In genomic region chr4:8241895-8242696, GRCh38 we compare ENCODE assay signal across 9 cellular contexts. TPM values are rescaled to one million over a fixed set of nuclear protein-coding genes. Genes with fewer than 3 reads are reported as not detected.
DNase-seq lines count a peak whose midpoint lies in the region; ATAC-seq and TF ChIP-seq lines count a peak whose summit lies in the region.
"Had no signal": no experiment of that assay in that cellular context is flagged by ENCODE, and none has a peak within 500 bp of the region (broad histone marks: within the 10 kb centered on the region; RNA-seq: fewer than 3 reads in every experiment).

No MANE protein-coding gene starts in this region.

- TF ChIP-seq POLR2A in transverse colon (IDR thresholded peaks at IDR 0.05) = no peak

- no peak overlapping the region for H3K27ac Mint-ChIP-seq in activated naive CD4-positive, alpha-beta T cell treated with anti-CD3 and anti-CD28 coated beads for 36 hours

- H3K36me3 ChIP-seq in KMS-11 (ENCODE audit: insufficient read depth) (no peaks in the 10 kb centered on the region), SJSA1 (no peaks in the 10 kb centered on the region), transverse colon (no peaks in the 10 kb centered on the region)

- H3K9ac ChIP-seq in KMS-11 = no peak overlapping the region

- in situ Hi-C loops in transverse colon (cut with MboI; ENCODE audit: low pct_ligation_motif_present in 1 of 4, low pct_unique_long_range_greater_than_20kb in 1 of 4, low sequenced_read_pairs in 3 of 4) = loop anchor here (5.0 to 25.0 kb wide), 4 partner anchors 160 to 345 kb away; partner anchors contain the start of genes CPZ (in 1 of the 4) and GPR78 (in 1 of the 4)

- no peaks in the 10 kb centered on the region for H3K79me2 ChIP-seq in KMS-11 (ENCODE audit: insufficient read depth, low read depth)

- no peaks in the 10 kb centered on the region for H3K9me3 Mint-ChIP-seq in activated naive CD4-positive, alpha-beta T cell treated with anti-CD3 and anti-CD28 coated beads for 36 hours

- ATAC-seq in GM19467 (IDR thresholded peaks at IDR 0.05; ENCODE audit: unreplicated experiment) = peak; percentile 64

- no peak overlapping the region for H3K4me2 ChIP-seq in KMS-11

- H3K4me1 ChIP-seq in KMS-11 (ENCODE audit: low read depth, poor library complexity, severe bottlenecking) (no peaks in the 10 kb centered on the region), SJSA1 (replicated peaks) (peaks cover 4% of the 10 kb centered on the region), transverse colon (peaks cover 0 to 16% (median 10%) of the 10 kb centered on the region in 4 donors)

- H3K27me3 ChIP-seq in KMS-11 (ENCODE audit: insufficient read depth, low read depth) (no peaks in the 10 kb centered on the region), SJSA1 (replicated peaks) (no peaks in the 10 kb centered on the region), transverse colon (no peaks in the 10 kb centered on the region)

- no peaks in the 10 kb centered on the region for H3K4me1 Mint-ChIP-seq in activated naive CD4-positive, alpha-beta T cell treated with anti-CD3 and anti-CD28 coated beads for 36 hours (ENCODE audit: low read depth)

- H3K9me3 ChIP-seq in SJSA1 (replicated peaks) (no peaks in the 10 kb centered on the region), transverse colon (no peaks in the 10 kb centered on the region)

- H3K27me3 Mint-ChIP-seq in activated naive CD4-positive, alpha-beta T cell treated with anti-CD3 and anti-CD28 coated beads for 36 hours (ENCODE audit: low read depth) = no peaks in the 10 kb centered on the region

- no peak for TF ChIP-seq EP300 in transverse colon (IDR thresholded peaks at IDR 0.05; ENCODE audit: low read depth)

- H3K27ac ChIP-seq in KMS-11 (no peak overlapping the region), SJSA1 (no peak overlapping the region), transverse colon (peak overlapping the region in 1 of 4 donors; percentile 33)

- H2AFZ ChIP-seq in KMS-11 (ENCODE audit: low read depth) = no peak overlapping the region

- CTCF ChIA-PET in activated naive CD4-positive, alpha-beta T cell treated with anti-CD3 and anti-CD28 coated beads for 36 hours (lab: Charles Lee) = interaction anchor here (0.6 to 2.1 kb wide), 19 partner anchors 10 to 1931 kb away, joined by 3 to 24 read pairs (median 3); partner anchors contain the start of genes ACOX3, SH3TC1 and TRMT44

- TF ChIP-seq CTCF in KMS-11 (conservative IDR thresholded peaks at IDR 0.05; ENCODE audit: low read depth, low read length) = peak; percentile 64
- peak; percentile 89 to 98 (median 98) for TF ChIP-seq CTCF in transverse colon (IDR thresholded peaks at IDR 0.05)

- H3K4me3 Mint-ChIP-seq in activated naive CD4-positive, alpha-beta T cell treated with anti-CD3 and anti-CD28 coated beads for 36 hours = no peak overlapping the region

- DNase-seq in CMK (ENCODE audit: low read depth) = peak; percentile 79
- peak; percentile 58 to 75 for DNase-seq in SJSA1 (ENCODE audit: low read depth in 1 of 2, low spot score in 2 of 2)
- peak; percentile 83 for DNase-seq in activated naive CD4-positive, alpha-beta T cell treated with anti-CD3 and anti-CD28 coated beads for 36 hours
- peak; percentile 75 to 94 (median 86) for DNase-seq in head of caudate nucleus
- peak; percentile 52 to 97 (median 86) for DNase-seq in posterior cingulate gyrus
- peak; percentile 83 for DNase-seq in transverse colon

- no peaks in the 10 kb centered on the region for H4K20me1 ChIP-seq in KMS-11 (ENCODE audit: insufficient read depth)

- H3K36me3 Mint-ChIP-seq in activated naive CD4-positive, alpha-beta T cell treated with anti-CD3 and anti-CD28 coated beads for 36 hours (ENCODE audit: low read depth) = no peaks in the 10 kb centered on the region

- intact Hi-C loops in activated naive CD4-positive, alpha-beta T cell treated with anti-CD3 and anti-CD28 coated beads for 36 hours (cut with micrococcal nuclease) = loop anchor here (1.0 to 2.0 kb wide), 3 partner anchors 65 to 352 kb away; no protein-coding TSS in a partner anchor
- intact Hi-C loops in head of caudate nucleus (cut with DNase I) = loop anchor here (2.0 kb wide), 1 partner anchor 161 kb away; no protein-coding TSS in a partner anchor
- intact Hi-C loops in posterior cingulate gyrus (cut with DNase I) = loop anchor here (1.0 to 5.0 kb wide), 2 partner anchors 161 to 350 kb away; partner anchors contain the start of gene CPZ
- intact Hi-C loops in transverse colon (cut with DNase I; ENCODE audit: low total_unique reads) = loop anchor here (2.0 kb wide), 1 partner anchor 161 kb away; no protein-coding TSS in a partner anchor

- no peak overlapping the region for H3K4me3 ChIP-seq in KMS-11 (IDR thresholded peaks at IDR 0.05; ENCODE audit: insufficient read depth, low read depth, low read length)
- no peak overlapping the region for H3K4me3 ChIP-seq in SJSA1
- no peak overlapping the region for H3K4me3 ChIP-seq in transverse colon

- 26% methylated on average over 29 of the region's 29 CpGs; no CpG with 5 or more reads in 1 of the 2 donors for WGBS in transverse colon (ENCODE audit: low coverage in 1 of 2), 2 donors

RNA-seq across cellular contexts. Expression of gene HTRA3, which starts 27.5 kb away (rescaled TPM):
- total RNA-seq in SJSA1 (2014; rRNA removed; shearing (Covaris generic)) = 0.03 TPM in 1 of 2 replicates, not detected in the other
- total RNA-seq in activated naive CD4-positive, alpha-beta T cell treated with anti-CD3 and anti-CD28 coated beads for 36 hours = not detected
- 10 to 100 TPM in 1 of 4 donors, 1 to 10 TPM in 3; 1.5 to 11.9 (median 6.5) TPM for total RNA-seq in transverse colon
- total RNA-seq: activated CD8-positive, alpha-beta memory T cell treated with anti-CD3 and anti-CD28 coated beads for 36 hours had no signal

RNA-seq across cellular contexts. Expression of gene SH3TC1, which starts 43.0 kb away (rescaled TPM):
- 1.4 and 4.3 TPM in 2 replicates for total RNA-seq in SJSA1 (2014; rRNA removed; shearing (Covaris generic))
- 10 to 100 TPM; 17.9 to 23.6 TPM for total RNA-seq in activated naive CD4-positive, alpha-beta T cell treated with anti-CD3 and anti-CD28 coated beads for 36 hours
- total RNA-seq in transverse colon = 10 to 100 TPM; 15.0 to 78.6 (median 41.4) TPM
